In the genomic region with DNA sequence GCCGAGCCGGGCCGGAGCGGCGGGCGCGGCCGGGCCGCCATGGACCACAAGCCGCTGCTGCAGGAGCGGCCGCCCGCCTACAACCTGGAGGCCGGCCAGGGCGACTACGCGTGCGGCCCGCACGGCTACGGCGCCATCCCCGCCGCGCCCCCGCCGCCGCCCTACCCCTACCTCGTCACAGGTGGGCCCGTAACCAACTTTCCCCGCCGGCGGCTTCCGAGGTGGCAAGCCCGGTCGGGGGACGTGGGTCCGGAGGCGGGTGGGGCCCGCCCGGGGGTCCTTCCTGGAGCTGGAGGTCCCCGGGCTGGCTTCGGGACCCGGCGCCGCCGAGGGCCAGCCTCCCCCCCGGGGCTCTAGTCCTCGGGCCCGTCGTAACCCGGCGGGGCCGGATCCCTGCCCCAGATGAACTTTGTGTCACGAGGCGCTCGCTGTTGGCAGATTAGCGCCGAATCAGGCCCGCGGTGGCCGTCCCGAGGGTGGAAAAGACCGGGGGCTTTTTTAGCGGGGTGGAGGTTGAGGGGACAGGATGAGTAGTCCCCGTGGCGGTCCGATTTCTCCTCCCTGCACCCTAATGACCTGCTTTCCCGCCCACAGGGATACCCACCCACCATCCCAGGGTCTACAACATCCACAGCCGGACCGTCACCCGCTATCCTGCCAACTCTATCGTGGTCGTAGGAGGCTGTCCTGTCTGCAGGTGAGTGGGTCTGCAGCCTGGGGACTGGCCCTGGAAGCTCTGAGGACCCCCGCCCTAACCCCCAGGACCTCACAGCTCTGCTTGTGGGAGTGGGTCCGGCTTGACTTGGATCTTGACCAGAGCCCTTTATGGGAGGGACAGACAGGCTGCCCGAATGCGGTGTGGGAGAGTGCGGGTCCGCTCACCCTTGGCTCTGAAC, we compare ENCODE assay signal across 8 cellular contexts. TPM values are rescaled to one million over a fixed set of nuclear protein-coding genes. Genes with fewer than 3 reads are reported as not detected.
DNase-seq lines count a peak whose midpoint lies in the region; ATAC-seq and TF ChIP-seq lines count a peak whose summit lies in the region.

No MANE protein-coding gene starts in this region.

- H2BK120ac ChIP-seq in mesendoderm (ENCODE audit: low read depth, low read length), result peak overlapping the region; percentile 63

- H3K4me1 ChIP-seq in mesendoderm (ENCODE audit: control insufficient read depth, low read depth, low read length) (peaks cover 4% of the 10 kb centered on the region), testis (peaks cover 45% of the 10 kb centered on the region)

- DNase-seq in NCI-H82 (lab: John Stamatoyannopoulos, UW) (peak; percentile 28), NCI-H82 treated with DMSO at 0.1 percent for 48 hours (lab: John Stamatoyannopoulos, UW; ENCODE audit: unreplicated experiment) (no peak), RKO (ENCODE audit: low spot score) (peak; percentile 37), cerebellum (ENCODE audit: low spot score) (peak; percentile 27), mesendoderm (no peak), testis (peak; percentile 36), NCI-H187 treated with DMSO at 0.1 percent for 48 hours (lab: John Stamatoyannopoulos, UW) (no peak)

- TF ChIP-seq CTCF in testis (IDR thresholded peaks at IDR 0.05), result no peak

- no peak overlapping the region for H4K5ac ChIP-seq in mesendoderm (ENCODE audit: low read length)

- H3K79me2 ChIP-seq in mesendoderm (ENCODE audit: control insufficient read depth, insufficient read depth, low read length), result peaks cover 11% of the 10 kb centered on the region

- H4K8ac ChIP-seq in mesendoderm (ENCODE audit: low read depth, low read length), result no peak overlapping the region

- H3K23ac ChIP-seq in mesendoderm (ENCODE audit: low read length), result peak overlapping the region; percentile 66

- no peak overlapping the region for H2AK5ac ChIP-seq in mesendoderm (ENCODE audit: low read length)

- H3K9me3 ChIP-seq in testis, result no peaks in the 10 kb centered on the region

- H3K4ac ChIP-seq in mesendoderm (ENCODE audit: low read depth, low read length), result peak overlapping the region; percentile 91

- H2BK15ac ChIP-seq in mesendoderm (replicated peaks; ENCODE audit: low read depth), result no peak overlapping the region

- peak overlapping the region; percentile 77 for H3K4me3 ChIP-seq in mesendoderm (ENCODE audit: low read length)
- H3K4me3 ChIP-seq in testis, result peak overlapping the region; percentile 92 to 100

- no peak overlapping the region for H2BK5ac ChIP-seq in mesendoderm (ENCODE audit: low read length)

- ATAC-seq in HG02642 (IDR thresholded peaks at IDR 0.05; ENCODE audit: poor library complexity, unreplicated experiment), result peak; percentile 24

- WGBS in mesendoderm (ENCODE audit: extremely low coverage, insufficient coverage, low lambda C conversion rate), result no CpG with 5 or more reads among the region's 80 CpGs
- WGBS in testis, 2 donors, result 6 to 9% methylated on average over 15 to 18 of the region's 80 CpGs

- intact Hi-C loops in testis (cut with DNase I; ENCODE audit: low total_unique reads), result no loop called here

- TF ChIP-seq POLR2A in testis (IDR thresholded peaks at IDR 0.05), result no peak

- no peaks in the 10 kb centered on the region for H3K27me3 ChIP-seq in mesendoderm (ENCODE audit: insufficient read depth, low read length, poor library complexity)
- no peaks in the 10 kb centered on the region for H3K27me3 ChIP-seq in testis

- peaks cover 23% of the 10 kb centered on the region for H3K79me1 ChIP-seq in mesendoderm (ENCODE audit: low read length)

- peak overlapping the region; percentile 45 for H3K4me2 ChIP-seq in mesendoderm (ENCODE audit: low read length)

- H3K18ac ChIP-seq in mesendoderm (ENCODE audit: low read length), result peak overlapping the region; percentile 92

- H3K36me3 ChIP-seq in mesendoderm (ENCODE audit: control insufficient read depth, insufficient read depth, low read length), result no peaks in the 10 kb centered on the region
- no peaks in the 10 kb centered on the region for H3K36me3 ChIP-seq in testis (ENCODE audit: low read depth, missing control alignments)

- H3K56ac ChIP-seq in mesendoderm (ENCODE audit: low read length), result peak overlapping the region; percentile 82

- peak overlapping the region; percentile 89 for H3K9ac ChIP-seq in mesendoderm (ENCODE audit: low read length)

- H3K27ac ChIP-seq in mesendoderm (ENCODE audit: low read depth, low read length) (no peak overlapping the region), testis (peak overlapping the region; percentile 94 to 97)

RNA-seq across cellular contexts. Expression of a gene that starts 0.5 kb away (rescaled TPM):
- total RNA-seq in cerebellum, result 19.1 TPM
- polyA plus RNA-seq in mesendoderm (2013, experiment 1 of 2), result 95.3 TPM
- 94.4 TPM for polyA plus RNA-seq in mesendoderm (2013, experiment 2 of 2)
- total RNA-seq in testis, result 10 to 100 TPM; 61.1 to 76.3 TPM
- polyA plus RNA-seq in testis (ENCODE audit: insufficient read depth, low read depth, low replicate concordance), result 167 TPM

RNA-seq across cellular contexts. Expression of a gene that starts 30.0 kb away (rescaled TPM):
- total RNA-seq in cerebellum (22.8 TPM), testis (10 to 100 TPM; 18.5 to 24.6 TPM)
- 2.5 TPM for polyA plus RNA-seq in mesendoderm (2013, experiment 1 of 2)
- polyA plus RNA-seq in mesendoderm (2013, experiment 2 of 2), result 2.4 TPM
- 13.5 TPM for polyA plus RNA-seq in testis (ENCODE audit: insufficient read depth, low read depth, low replicate concordance)

Comparison
In these comparisons a context has a peak if more than half of its experiments do, and no peak if none do; other contexts are left out.
1. DNase-seq: peak in NCI-H82 (single experiment), RKO (single experiment), cerebellum (single experiment) and testis (single experiment); none in NCI-H82 treated with DMSO at 0.1 percent for 48 hours (single experiment), mesendoderm (single experiment) and NCI-H187 treated with DMSO at 0.1 percent for 48 hours (single experiment).